Comparison of ENCODE assay signal across 10 cellular contexts in genomic region chr5:67222243-67223033, GRCh38.
A peak's percentile ranks its signal among the peaks of the same experiment; 100 is the strongest.
DNase-seq lines count a peak whose midpoint lies in the region; ATAC-seq lines count a peak whose summit lies in the region.
"Had no signal": no experiment of that assay in that cellular context is flagged by ENCODE, and none has a peak within 500 bp of the region (broad histone marks: within the 10 kb centered on the region; RNA-seq: fewer than 3 reads in every experiment).

No MANE protein-coding gene starts in this region.

- no peaks in the 10 kb centered on the region for H3K9me3 Mint-ChIP-seq in memory B cell

- H3K4me1 Mint-ChIP-seq in memory B cell: peaks cover 36% of the 10 kb centered on the region

- no peaks in the 10 kb centered on the region for H3K4me1 ChIP-seq in HAP-1

- no peak overlapping the region for H3K4me3 ChIP-seq in HAP-1

- no peaks in the 10 kb centered on the region for H3K36me3 ChIP-seq in HAP-1 (replicated peaks)

- H3K9me3 ChIP-seq in HAP-1: no peaks in the 10 kb centered on the region

- in situ Hi-C loops in HAP-1 (cut with MboI; ENCODE audit: low sequenced_read_pairs): loop anchor here (25.0 kb wide), 1 partner anchor 410 kb away; no protein-coding TSS in a partner anchor

- no peaks in the 10 kb centered on the region for H3K27me3 ChIP-seq in HAP-1 (ENCODE audit: low read depth)

- H3K4me3 Mint-ChIP-seq in memory B cell: peak overlapping the region; percentile 78

- no peaks in the 10 kb centered on the region for H3K27me3 Mint-ChIP-seq in memory B cell

- peak overlapping the region; percentile 93 for H3K27ac Mint-ChIP-seq in memory B cell

- DNase-seq in memory B cell (ENCODE audit: low spot score in 2 of 2): no peak
- no peak for DNase-seq in HAP-1 (ENCODE audit: low spot score in 2 of 2)
- no peak for DNase-seq in ecto neural progenitor cell (ENCODE audit: low spot score)
- no peak for DNase-seq in AG08396 (ENCODE audit: low spot score)
- DNase-seq in OCI-M1 (lab: John Stamatoyannopoulos, UW): no peak
- DNase-seq: mammary epithelial cell, NCI-H1417 treated with DMSO at 0.1 percent for 48 hours had no signal

- H3K36me3 Mint-ChIP-seq in memory B cell: no peaks in the 10 kb centered on the region

- peak; percentile 34 for ATAC-seq in GM18868 (IDR thresholded peaks at IDR 0.05; ENCODE audit: unreplicated experiment)
- peak; percentile 29 for ATAC-seq in GM21717 (IDR thresholded peaks at IDR 0.05; ENCODE audit: unreplicated experiment)
- peak; percentile 35 for ATAC-seq in HG03521 (IDR thresholded peaks at IDR 0.05; ENCODE audit: unreplicated experiment)
- ATAC-seq in memory B cell (ENCODE audit: low read depth): peak; percentile 61
